4 cellular contexts compared by ENCODE assay signal in the genomic region with DNA sequence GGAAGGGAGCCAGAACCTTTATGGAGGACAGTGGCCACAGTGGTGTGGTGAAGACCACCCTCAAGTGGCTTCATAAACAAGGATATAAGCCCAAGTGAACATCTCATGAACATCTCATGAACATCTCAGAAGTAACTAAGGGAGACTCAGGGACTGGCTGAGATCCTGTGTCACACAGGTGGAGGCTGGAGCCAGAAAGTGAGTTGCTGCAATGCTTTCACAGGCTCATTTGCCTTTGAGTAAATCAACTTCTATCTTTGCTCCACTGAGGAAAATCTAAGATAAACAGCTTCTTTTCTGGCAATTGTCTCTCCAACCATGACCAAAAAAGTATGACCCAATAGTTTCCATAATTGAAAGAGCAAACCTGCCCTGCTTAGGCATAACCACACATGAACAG.
"Had no signal": no experiment of that assay in that cellular context is flagged by ENCODE, and none has a peak within 500 bp of the region (broad histone marks: within the 10 kb centered on the region; RNA-seq: fewer than 3 reads in every experiment).

No MANE protein-coding gene starts in this region.

- H3K4me3 ChIP-seq: GM23338 had no signal

- H2AFZ ChIP-seq: GM23338 had no signal

- DNase-seq: H9, HCEC 1CT, KBM-7 had no signal

- H3K4me2 ChIP-seq: GM23338 had no signal
